17 cellular contexts compared by ENCODE assay signal in genomic region chr20:51346686-51347485, GRCh38.
DNase-seq lines count a peak whose midpoint lies in the region; ATAC-seq, FAIRE-seq and TF ChIP-seq lines count a peak whose summit lies in the region.
"Had no signal": no experiment of that assay in that cellular context is flagged by ENCODE, and none has a peak within 500 bp of the region (broad histone marks: within the 10 kb centered on the region; RNA-seq: fewer than 3 reads in every experiment).

No MANE protein-coding gene starts in this region.

- H2BK5ac ChIP-seq in mesenchymal stem cell (ENCODE audit: low read depth, low read length, poor library complexity, severe bottlenecking), result no peak overlapping the region

- H3K27ac Mint-ChIP-seq in activated naive CD4-positive, alpha-beta T cell treated with anti-CD3 and anti-CD28 coated beads, Interleukin-2, amount 50 U/mL, for 72 hours, result no peak overlapping the region
- H3K27ac Mint-ChIP-seq: activated naive CD8-positive, alpha-beta T cell had no signal

- no peak for TF ChIP-seq CTCF in bronchial epithelial cell (IDR thresholded peaks at IDR 0.05; ENCODE audit: insufficient read depth, low read length, severe bottlenecking)

- no peaks in the 10 kb centered on the region for H3K36me3 ChIP-seq in bronchial epithelial cell (ENCODE audit: control insufficient read depth, insufficient read depth, low read length)
- H3K36me3 ChIP-seq in mesenchymal stem cell (ENCODE audit: control insufficient read depth in 1 of 2, insufficient read depth in 2 of 2, low read depth in 1 of 2, low read length in 2 of 2), result no peaks in the 10 kb centered on the region
- H3K36me3 ChIP-seq: BE2C, tibial artery had no signal

- no peak overlapping the region for H3K23ac ChIP-seq in mesenchymal stem cell (ENCODE audit: low read length in 2 of 2)

- H4K91ac ChIP-seq in mesenchymal stem cell (ENCODE audit: low read length), result no peak overlapping the region

- no peaks in the 10 kb centered on the region for H3K79me1 ChIP-seq in mesenchymal stem cell (replicated peaks; ENCODE audit: low read length, poor library complexity, severe bottlenecking)

- in situ Hi-C loops in KBM-7 (cut with MboI; ENCODE audit: low pct_unique_long_range_greater_than_20kb, low sequenced_read_pairs), result no loop called here

- H3K9ac ChIP-seq in mesenchymal stem cell (ENCODE audit: low read length), result no peak overlapping the region

- H2BK12ac ChIP-seq in mesenchymal stem cell (ENCODE audit: low read length in 2 of 2), result no peak overlapping the region

- no peak overlapping the region for H3K4me2 ChIP-seq in mesenchymal stem cell (ENCODE audit: low read length, poor library complexity, severe bottlenecking)

- H4K8ac ChIP-seq in mesenchymal stem cell (ENCODE audit: low read length), result no peak overlapping the region

- H3K4me1 ChIP-seq in mesenchymal stem cell (ENCODE audit: control insufficient read depth, insufficient read depth, low read depth, low read length), result peaks cover 15% of the 10 kb centered on the region
- H3K4me1 ChIP-seq: BE2C had no signal

- peaks cover 3% of the 10 kb centered on the region for H3K9me3 ChIP-seq in mesenchymal stem cell (ENCODE audit: control insufficient read depth, low read length)
- H3K9me3 ChIP-seq: BE2C, tibial artery had no signal

- H2BK120ac ChIP-seq in mesenchymal stem cell (ENCODE audit: low read depth, low read length), result no peak overlapping the region

- H3K18ac ChIP-seq in mesenchymal stem cell (ENCODE audit: low read depth in 1 of 2, low read length in 2 of 2), result no peak overlapping the region

- peak; percentile 88 for FAIRE-seq in bronchial epithelial cell (lab: Jason Lieb, UNC)

- ATAC-seq in activated naive CD4-positive, alpha-beta T cell treated with anti-CD3 and anti-CD28 coated beads, Interleukin-2, amount 50 U/mL, for 72 hours, result no peak
- ATAC-seq in HG03196 (IDR thresholded peaks at IDR 0.05; ENCODE audit: unreplicated experiment), result no peak

- H2AK5ac ChIP-seq in mesenchymal stem cell (ENCODE audit: low read length, severe bottlenecking), result no peak overlapping the region

- no peak overlapping the region for H3K27ac ChIP-seq in mesenchymal stem cell (ENCODE audit: low read length, poor library complexity, severe bottlenecking)

- peak overlapping the region in 1 of 2 experiments; percentile 73 for H3K14ac ChIP-seq in mesenchymal stem cell (ENCODE audit: low read length in 2 of 2)

- 81% methylated on average over 8 of the region's 8 CpGs for WGBS in mesenchymal stem cell

- no peaks in the 10 kb centered on the region for H3K36me3 Mint-ChIP-seq in activated naive CD4-positive, alpha-beta T cell treated with anti-CD3 and anti-CD28 coated beads, Interleukin-2, amount 50 U/mL, for 72 hours

- DNase-seq in COLO829 (ENCODE audit: low spot score), result peak; percentile 79
- peak; percentile 34 for DNase-seq in NCI-H226
- DNase-seq in bronchial epithelial cell (ENCODE audit: low read depth), result peak; percentile 69
- DNase-seq in mesenchymal stem cell, result peak; percentile 34
- DNase-seq in activated naive CD4-positive, alpha-beta T cell treated with anti-CD3 and anti-CD28 coated beads, Interleukin-2, amount 50 U/mL, for 72 hours (ENCODE audit: low spot score in 2 of 2), result no peak
- DNase-seq in stimulated activated CD4-positive, alpha-beta T cell treated with anti-CD3 and anti-CD28 coated beads, Interleukin-2, amount 100 ng/mL, for 24 hours, result no peak
- no peak for DNase-seq in KBM-7
- DNase-seq: activated CD4-positive, CD25-positive, alpha-beta regulatory T cell treated with anti-CD3 and anti-CD28 coated beads, Interleukin-2, amount 50 U/mL, for 72 hours; activated CD8-positive, alpha-beta memory T cell treated with anti-CD3 and anti-CD28 coated beads, Interleukin-2, amount 50 U/mL, for 48 hours; BE2C; NCI-H146; NCI-H510A; stimulated activated CD8-positive, alpha-beta memory T cell treated with anti-CD3 and anti-CD28 coated beads, Interleukin-4, amount 100 ng/mL, for 48 hours; T-helper 1 cell had no signal

- H3K9me3 Mint-ChIP-seq in activated naive CD4-positive, alpha-beta T cell treated with anti-CD3 and anti-CD28 coated beads, Interleukin-2, amount 50 U/mL, for 72 hours, result peaks cover 0 to 13% of the 10 kb centered on the region in 2 donors

- H3K4me3 ChIP-seq in bronchial epithelial cell (ENCODE audit: low read depth, low read length) (no peak overlapping the region), mesenchymal stem cell (ENCODE audit: insufficient read depth in 1 of 2, low read depth in 1 of 2, low read length in 2 of 2) (no peak overlapping the region)
- H3K4me3 ChIP-seq: tibial artery had no signal

- H2BK15ac ChIP-seq in mesenchymal stem cell (ENCODE audit: low read depth, poor library complexity, severe bottlenecking), result no peak overlapping the region

- H2AFZ ChIP-seq in mesenchymal stem cell (ENCODE audit: low read depth, low read length), result no peak overlapping the region

- H3K4ac ChIP-seq in mesenchymal stem cell (ENCODE audit: low read depth in 1 of 2, low read length in 2 of 2), result no peak overlapping the region

- H3K27me3 ChIP-seq in bronchial epithelial cell (ENCODE audit: control insufficient read depth, insufficient read depth, low read length) (no peaks in the 10 kb centered on the region), mesenchymal stem cell (ENCODE audit: control insufficient read depth in 1 of 2, insufficient read depth in 1 of 2, low read length in 2 of 2) (no peaks in the 10 kb centered on the region)
- H3K27me3 ChIP-seq: BE2C, tibial artery had no signal

Comparison
In these comparisons a context has a peak if more than half of its experiments do, and no peak if none do; other contexts are left out.
1. DNase-seq: peak in COLO829 (single experiment), NCI-H226 (single experiment), bronchial epithelial cell (single experiment) and mesenchymal stem cell (single experiment); none in activated naive CD4-positive, alpha-beta T cell treated with anti-CD3 and anti-CD28 coated beads, Interleukin-2, amount 50 U/mL, for 72 hours (0 of 2), stimulated activated CD4-positive, alpha-beta T cell treated with anti-CD3 and anti-CD28 coated beads, Interleukin-2, amount 100 ng/mL, for 24 hours (0 of 2) and KBM-7 (single experiment).